Comparison of ENCODE assay signal across 8 cellular contexts in genomic region chr11:120400564-120401364, GRCh38.
A peak's percentile ranks its signal among the peaks of the same experiment; 100 is the strongest.
DNase-seq lines count a peak whose midpoint lies in the region; ATAC-seq, FAIRE-seq and TF ChIP-seq lines count a peak whose summit lies in the region.

No MANE protein-coding gene starts in this region.

- H3K4me3 ChIP-seq in PC-3 (ENCODE audit: low read length) (peak overlapping the region; percentile 59), fibroblast of pulmonary artery (replicated peaks; ENCODE audit: low read depth, low read length) (peak overlapping the region; percentile 50), thyroid gland (replicated peaks in 1 of 3) (no peak overlapping the region)

- intact Hi-C loops in PC-3 (cut with micrococcal nuclease): loop anchor here (1.0 kb wide), 2 partner anchors 32 to 60 kb away; no protein-coding TSS in a partner anchor
- intact Hi-C loops in sciatic nerve (cut with DNase I): no loop called here
- intact Hi-C loops in thyroid gland (cut with DNase I): no loop called here

- no peaks in the 10 kb centered on the region for H3F3A ChIP-seq in PC-3 (ENCODE audit: low read length, unreplicated experiment)

- no peak for TF ChIP-seq POLR2A in GM12892 (IDR thresholded peaks at IDR 0.05; ENCODE audit: low read depth, low read length)
- TF ChIP-seq POLR2A in thyroid gland (IDR thresholded peaks at IDR 0.05): no peak

- peak; percentile 61 for FAIRE-seq in GM12892 (lab: Jason Lieb, UNC)

- DNase-seq in GM12892 (ENCODE audit: insufficient read length): no peak
- peak; percentile 97 for DNase-seq in PC-3
- DNase-seq in fibroblast of pulmonary artery (ENCODE audit: low read depth): peak; percentile 97
- no peak for DNase-seq in sciatic nerve (ENCODE audit: low spot score)
- DNase-seq in activated CD4-positive, alpha-beta T cell treated with anti-CD3 and anti-CD28 coated beads, Interleukin-2, amount 10 ng/mL, durations not matched to agents 7 days and 5 days: no peak
- DNase-seq in NCI-H345 treated with DMSO at 0.1 percent for 48 hours (lab: John Stamatoyannopoulos, UW; ENCODE audit: unreplicated experiment): no peak
- no peak for DNase-seq in HUDEP-2 (lab: John Stamatoyannopoulos, UW; ENCODE audit: unreplicated experiment in 76 of 76)
- no peak for DNase-seq in thyroid gland

- H3K9me3 Mint-ChIP-seq in activated CD4-positive, alpha-beta T cell treated with anti-CD3 and anti-CD28 coated beads, Interleukin-2, amount 10 ng/mL, durations not matched to agents 7 days and 5 days: no peaks in the 10 kb centered on the region

- POLR2A ChIA-PET in PC-3 (lab: Charles Lee; ENCODE audit: unreplicated experiment): interaction anchor here (0.6 to 1.1 kb wide), 3 partner anchors 10 to 65 kb away, joined by 4 to 13 read pairs (median 7); partner anchors contain the start of gene ARHGEF12
- POLR2A ChIA-PET in activated CD4-positive, alpha-beta T cell treated with anti-CD3 and anti-CD28 coated beads, Interleukin-2, amount 10 ng/mL, durations not matched to agents 7 days and 5 days (lab: Charles Lee): no interaction called here

- peaks cover 11% of the 10 kb centered on the region for H4K20me1 ChIP-seq in PC-3 (ENCODE audit: low read length)

- ATAC-seq in PC-3 (peak; percentile 94), sciatic nerve (peak; percentile 96)

- no peak for TF ChIP-seq CTCF in PC-3 (conservative IDR thresholded peaks at IDR 0.05; ENCODE audit: low read depth, low read length)
- TF ChIP-seq CTCF in fibroblast of pulmonary artery (IDR thresholded peaks at IDR 0.05; ENCODE audit: low read length, missing control alignments): no peak
- TF ChIP-seq CTCF in thyroid gland (IDR thresholded peaks at IDR 0.05): no peak

- peak overlapping the region; percentile 3; the same call in 1 of the 2 replicates for H3K9ac ChIP-seq in PC-3 (ENCODE audit: low read length)

- H3K36me3 ChIP-seq in PC-3 (ENCODE audit: low read depth, low read length): no peaks in the 10 kb centered on the region
- H3K36me3 ChIP-seq in thyroid gland: no peaks in the 10 kb centered on the region

- H2AFZ ChIP-seq in PC-3 (ENCODE audit: low read length): no peak overlapping the region

- no peak overlapping the region for H3K4me3 Mint-ChIP-seq in activated CD4-positive, alpha-beta T cell treated with anti-CD3 and anti-CD28 coated beads, Interleukin-2, amount 10 ng/mL, durations not matched to agents 7 days and 5 days

- H3K27ac ChIP-seq in PC-3 (ENCODE audit: low read length) (peak overlapping the region; percentile 61), thyroid gland (peak overlapping the region in 1 of 3 donors; percentile 8)

- H3K9me2 ChIP-seq in PC-3 (replicated peaks; ENCODE audit: low read length): no peaks in the 10 kb centered on the region

- CTCF ChIA-PET in PC-3 (lab: Charles Lee): interaction anchor here (0.6 to 1.0 kb wide), 5 partner anchors 31 to 107 kb away, joined by 3 to 5 read pairs (median 4); no protein-coding TSS in a partner anchor
- CTCF ChIA-PET in activated CD4-positive, alpha-beta T cell treated with anti-CD3 and anti-CD28 coated beads, Interleukin-2, amount 10 ng/mL, durations not matched to agents 7 days and 5 days (lab: Charles Lee): no interaction called here

- H3K27me3 ChIP-seq in PC-3 (ENCODE audit: low read length) (no peaks in the 10 kb centered on the region), thyroid gland (no peaks in the 10 kb centered on the region)

- H3K27ac Mint-ChIP-seq in activated CD4-positive, alpha-beta T cell treated with anti-CD3 and anti-CD28 coated beads, Interleukin-2, amount 10 ng/mL, durations not matched to agents 7 days and 5 days: no peak overlapping the region

- no TSS peak for BruUV-seq in PC-3 (replicated peaks; lab: Mats Ljungman, UMichigan)

- H3K9me3 ChIP-seq in PC-3 (ENCODE audit: low read length) (no peaks in the 10 kb centered on the region), thyroid gland (no peaks in the 10 kb centered on the region)

- peaks cover 81% of the 10 kb centered on the region for H3K79me2 ChIP-seq in PC-3 (ENCODE audit: low read length)

- H3K36me3 Mint-ChIP-seq in activated CD4-positive, alpha-beta T cell treated with anti-CD3 and anti-CD28 coated beads, Interleukin-2, amount 10 ng/mL, durations not matched to agents 7 days and 5 days (ENCODE audit: low read depth): no peaks in the 10 kb centered on the region

- H3K4me1 ChIP-seq in PC-3 (ENCODE audit: insufficient read depth, low read length): peaks cover 32% of the 10 kb centered on the region
- H3K4me1 ChIP-seq in thyroid gland: peaks cover 28 to 30% of the 10 kb centered on the region in 2 donors

- H3K27me3 Mint-ChIP-seq in activated CD4-positive, alpha-beta T cell treated with anti-CD3 and anti-CD28 coated beads, Interleukin-2, amount 10 ng/mL, durations not matched to agents 7 days and 5 days: peaks cover 32% of the 10 kb centered on the region

- WGBS in thyroid gland, 2 donors: 60 to 73% methylated on average over 7 of the region's 7 CpGs

- peak overlapping the region; percentile 81 for H3K4me2 ChIP-seq in PC-3 (ENCODE audit: low read length)

- H3K4me1 Mint-ChIP-seq in activated CD4-positive, alpha-beta T cell treated with anti-CD3 and anti-CD28 coated beads, Interleukin-2, amount 10 ng/mL, durations not matched to agents 7 days and 5 days: no peaks in the 10 kb centered on the region

Comparison
In these comparisons a context has a peak if more than half of its experiments do, and no peak if none do; other contexts are left out.
1. DNase-seq: peak in PC-3 (single experiment) and fibroblast of pulmonary artery (single experiment); none in GM12892 (single experiment), sciatic nerve (single experiment), activated CD4-positive, alpha-beta T cell treated with anti-CD3 and anti-CD28 coated beads, Interleukin-2, amount 10 ng/mL, durations not matched to agents 7 days and 5 days (single experiment), NCI-H345 treated with DMSO at 0.1 percent for 48 hours (single experiment), HUDEP-2 (0 of 76) and thyroid gland (0 of 2).
2. H3K4me3 ChIP-seq: peak in PC-3 (single experiment) and fibroblast of pulmonary artery (single experiment); none in thyroid gland (0 of 3).